Comparison of ENCODE assay signal across 17 cellular contexts in the genomic region with DNA sequence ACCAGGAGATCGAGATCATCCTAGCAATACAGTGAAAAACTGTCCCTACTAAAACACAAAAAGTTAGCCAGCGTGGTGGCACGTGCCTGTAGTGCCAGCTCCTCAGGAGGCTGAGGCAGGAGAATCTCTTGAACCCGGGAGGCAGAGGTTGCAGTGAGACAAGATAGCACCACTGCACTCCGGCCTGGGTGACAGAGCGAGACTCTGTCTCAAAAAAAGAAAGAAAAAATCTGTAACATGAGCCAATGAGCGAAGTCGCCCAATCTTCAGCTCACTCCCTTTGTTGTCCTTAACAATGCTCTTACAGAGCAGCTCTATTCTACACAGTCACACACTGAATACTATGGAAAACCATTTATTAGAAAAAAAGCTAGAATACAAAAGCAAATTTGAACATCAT. TPM values are rescaled to one million over a fixed set of nuclear protein-coding genes. Genes with fewer than 3 reads are reported as not detected.
DNase-seq lines count a peak whose midpoint lies in the region; ATAC-seq and TF ChIP-seq lines count a peak whose summit lies in the region.
"Had no signal": no experiment of that assay in that cellular context is flagged by ENCODE, and none has a peak within 500 bp of the region (broad histone marks: within the 10 kb centered on the region; RNA-seq: fewer than 3 reads in every experiment).

No MANE protein-coding gene starts in this region.

- no peak for ATAC-seq in natural killer cell
- ATAC-seq: Panc1 had no signal

- H3K27ac ChIP-seq in caudate nucleus (ENCODE audit: low read depth, low read length), result peak overlapping the region; percentile 89

- intact Hi-C loops in posterior vena cava (cut with DNase I) (no loop called here), natural killer cell (cut with micrococcal nuclease) (no loop called here)

- in situ Hi-C loops in ACHN (cut with HindIII; ENCODE audit: low pct_ligation_motif_present, low pct_unique_long_range_greater_than_20kb, low sequenced_read_pairs), result no loop called here
- in situ Hi-C loops in G401 (cut with HindIII; ENCODE audit: low sequenced_read_pairs), result no loop called here

- H3K9me3 Mint-ChIP-seq in HFFc6 (no peaks in the 10 kb centered on the region), natural killer cell (no peaks in the 10 kb centered on the region)
- H3K9me3 Mint-ChIP-seq: CD4-positive, alpha-beta memory T cell; IgD-negative memory B cell had no signal

- H3K36me3 Mint-ChIP-seq in HFFc6 (ENCODE audit: low read depth) (peaks cover 14% of the 10 kb centered on the region), natural killer cell (no peaks in the 10 kb centered on the region)
- H3K36me3 Mint-ChIP-seq: IgD-negative memory B cell had no signal

- H3K4me3 Mint-ChIP-seq in HFFc6 (no peak overlapping the region; the same call in 1 of the 2 replicates), natural killer cell (no peak overlapping the region)
- H3K4me3 Mint-ChIP-seq: CD4-positive, alpha-beta memory T cell; IgD-negative memory B cell had no signal

- H3K27me3 Mint-ChIP-seq in HFFc6 (ENCODE audit: insufficient read depth) (no peaks in the 10 kb centered on the region; the same call in 1 of the 2 replicates), natural killer cell (ENCODE audit: low read depth in 2 of 2) (no peaks in the 10 kb centered on the region)
- H3K27me3 Mint-ChIP-seq: CD4-positive, alpha-beta memory T cell; IgD-negative memory B cell had no signal

- H3K4me1 Mint-ChIP-seq in HFFc6 (ENCODE audit: low read depth) (peaks cover 46% of the 10 kb centered on the region), natural killer cell (no peaks in the 10 kb centered on the region)

- DNase-seq in HFFc6, result no peak
- DNase-seq in caudate nucleus (lab: John Stamatoyannopoulos, UW), result peak in 7 of 61 donors; percentile 10 to 44 (median 25)
- DNase-seq in medulla oblongata (ENCODE audit: extremely low spot score), result peak; percentile 73
- peak; percentile 32 for DNase-seq in posterior vena cava (ENCODE audit: low spot score)
- no peak for DNase-seq in activated CD8-positive, alpha-beta memory T cell treated with anti-CD3 and anti-CD28 coated beads for 24 hours
- DNase-seq in ACHN, result no peak
- no peak for DNase-seq in natural killer cell
- DNase-seq in G401 (ENCODE audit: low spot score), result no peak
- DNase-seq: BE2C; CD4-positive, alpha-beta memory T cell; DND-41; GF-D8; NCI-H187 treated with DMSO at 0.1 percent for 48 hours; NCI-H2171 treated with DMSO at 0.1 percent for 48 hours; SHP77 had no signal

- TF ChIP-seq CTCF in HFFc6 (IDR thresholded peaks at IDR 0.05), result no peak
- TF ChIP-seq CTCF in natural killer cell (IDR thresholded peaks at IDR 0.05), result no peak

- peak overlapping the region; percentile 36; the same call in 1 of the 2 replicates for H3K27ac Mint-ChIP-seq in HFFc6
- H3K27ac Mint-ChIP-seq in natural killer cell, result no peak overlapping the region

RNA-seq across cellular contexts. Expression of a gene that starts 22.0 kb away (rescaled TPM):
- 100 to 1,000 TPM; 144 to 178 (median 167) TPM for total RNA-seq in HFFc6 (2021; fragmentation: NEBNext Ultra II Directional; extraction: Animal tissue kit (Norgen Biotek cat#: 25700))
- total RNA-seq in posterior vena cava, result 10 to 100 TPM; 41.3 to 50.3 TPM
- total RNA-seq in natural killer cell, result 10 to 100 TPM; 17.3 to 32.9 (median 22.2) TPM
- 8.9 and 21.8 TPM in 2 replicates for total RNA-seq in G401 (2014; rRNA removed; shearing (Covaris generic))

Comparison
In these comparisons a context has a peak if more than half of its experiments do, and no peak if none do; other contexts are left out.
1. DNase-seq: peak in medulla oblongata (single experiment) and posterior vena cava (single experiment); none in HFFc6 (single experiment), activated CD8-positive, alpha-beta memory T cell treated with anti-CD3 and anti-CD28 coated beads for 24 hours (single experiment), ACHN (single experiment), natural killer cell (single experiment) and G401 (single experiment).